ENCODE assay signal across 1 cellular context in the genomic region with DNA sequence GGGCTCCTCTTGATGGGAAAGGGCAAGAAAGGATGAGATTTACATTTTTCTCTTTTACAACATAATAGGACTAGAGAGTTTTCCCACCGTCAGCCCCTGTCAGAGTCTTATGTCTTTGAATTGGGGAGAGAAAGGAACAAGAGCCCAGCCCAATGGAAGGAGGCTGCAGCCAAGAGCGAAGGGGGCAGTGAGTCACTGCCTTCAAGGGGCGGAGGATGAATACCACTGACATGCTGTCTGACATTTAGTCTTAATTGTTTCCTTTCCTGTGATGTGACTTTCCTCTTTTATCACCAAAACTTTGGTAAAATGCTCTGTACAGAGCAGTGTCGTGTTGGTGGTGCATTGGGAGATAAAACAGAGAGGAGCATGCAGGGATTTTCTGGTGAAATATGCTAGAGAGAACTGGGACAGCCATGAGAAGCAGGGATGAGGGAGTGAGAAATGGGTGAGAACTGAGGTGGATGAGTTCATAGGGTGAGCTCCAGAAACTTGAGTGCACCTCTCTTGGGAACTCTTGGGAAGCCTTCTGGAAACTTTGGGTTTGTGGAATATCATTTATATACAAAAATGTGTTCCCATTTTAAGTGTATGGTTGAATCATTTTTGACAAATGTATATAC.
TF ChIP-seq lines count a peak whose summit lies in the region.

No MANE protein-coding gene starts in this region.

TF ChIP-seq in SK-N-SH treated with all-trans-retinoic acid at 6 μM for 48 hours, 23 proteins besides CTCF, POLR2A, EP300 and RAD21 (continued from another document):
- TF ChIP-seq, protein P1, sequence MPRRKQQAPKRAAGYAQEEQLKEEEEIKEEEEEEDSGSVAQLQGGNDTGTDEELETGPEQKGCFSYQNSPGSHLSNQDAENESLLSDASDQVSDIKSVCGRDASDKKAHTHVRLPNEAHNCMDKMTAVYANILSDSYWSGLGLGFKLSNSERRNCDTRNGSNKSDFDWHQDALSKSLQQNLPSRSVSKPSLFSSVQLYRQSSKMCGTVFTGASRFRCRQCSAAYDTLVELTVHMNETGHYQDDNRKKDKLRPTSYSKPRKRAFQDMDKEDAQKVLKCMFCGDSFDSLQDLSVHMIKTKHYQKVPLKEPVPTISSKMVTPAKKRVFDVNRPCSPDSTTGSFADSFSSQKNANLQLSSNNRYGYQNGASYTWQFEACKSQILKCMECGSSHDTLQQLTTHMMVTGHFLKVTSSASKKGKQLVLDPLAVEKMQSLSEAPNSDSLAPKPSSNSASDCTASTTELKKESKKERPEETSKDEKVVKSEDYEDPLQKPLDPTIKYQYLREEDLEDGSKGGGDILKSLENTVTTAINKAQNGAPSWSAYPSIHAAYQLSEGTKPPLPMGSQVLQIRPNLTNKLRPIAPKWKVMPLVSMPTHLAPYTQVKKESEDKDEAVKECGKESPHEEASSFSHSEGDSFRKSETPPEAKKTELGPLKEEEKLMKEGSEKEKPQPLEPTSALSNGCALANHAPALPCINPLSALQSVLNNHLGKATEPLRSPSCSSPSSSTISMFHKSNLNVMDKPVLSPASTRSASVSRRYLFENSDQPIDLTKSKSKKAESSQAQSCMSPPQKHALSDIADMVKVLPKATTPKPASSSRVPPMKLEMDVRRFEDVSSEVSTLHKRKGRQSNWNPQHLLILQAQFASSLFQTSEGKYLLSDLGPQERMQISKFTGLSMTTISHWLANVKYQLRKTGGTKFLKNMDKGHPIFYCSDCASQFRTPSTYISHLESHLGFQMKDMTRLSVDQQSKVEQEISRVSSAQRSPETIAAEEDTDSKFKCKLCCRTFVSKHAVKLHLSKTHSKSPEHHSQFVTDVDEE (CRISPR knock-in tag; IDR thresholded peaks at IDR 0.05) = no peak
